11 cellular contexts compared by ENCODE assay signal in genomic region chr4:82423245-82424054, GRCh38. TPM values are rescaled to one million over a fixed set of nuclear protein-coding genes. Genes with fewer than 3 reads are reported as not detected.
DNase-seq lines count a peak whose midpoint lies in the region; ATAC-seq and TF ChIP-seq lines count a peak whose summit lies in the region.
"Had no signal": no experiment of that assay in that cellular context is flagged by ENCODE, and none has a peak within 500 bp of the region (broad histone marks: within the 10 kb centered on the region; RNA-seq: fewer than 3 reads in every experiment).

No MANE protein-coding gene starts in this region.

- TF ChIP-seq CTCF in smooth muscle cell (IDR thresholded peaks at IDR 0.05; ENCODE audit: borderline replicate concordance, insufficient read depth, poor library complexity, severe bottlenecking) = no peak

- peaks cover 27% of the 10 kb centered on the region for H3K4me1 ChIP-seq in endocrine pancreas (ENCODE audit: control insufficient read depth, insufficient read depth, low read length)
- peaks cover 29% of the 10 kb centered on the region for H3K4me1 ChIP-seq in smooth muscle cell (ENCODE audit: low read depth)

- H2AFZ ChIP-seq in smooth muscle cell (ENCODE audit: low read depth) = no peak overlapping the region

- H3K9ac ChIP-seq in endocrine pancreas (ENCODE audit: control insufficient read depth, insufficient read depth, low read length) = no peak overlapping the region
- no peak overlapping the region for H3K9ac ChIP-seq in smooth muscle cell (ENCODE audit: low read depth)

- peaks cover 47% of the 10 kb centered on the region for H3K4me1 Mint-ChIP-seq in activated T-cell treated with anti-CD3 and anti-CD28 coated beads, Interleukin-2, amount 50 U/mL, for 24 hours (ENCODE audit: low read depth)

- ATAC-seq in GM18858 (IDR thresholded peaks at IDR 0.05; ENCODE audit: unreplicated experiment) = no peak

- no peaks in the 10 kb centered on the region for H3K27me3 ChIP-seq in endocrine pancreas (ENCODE audit: control insufficient read depth, insufficient read depth, low read length)
- H3K27me3 ChIP-seq in smooth muscle cell (ENCODE audit: low read depth) = no peaks in the 10 kb centered on the region
- H3K27me3 ChIP-seq: upper lobe of left lung had no signal

- no peak for DNase-seq in activated T-cell treated with anti-CD3 and anti-CD28 coated beads, Interleukin-2, amount 50 U/mL, for 24 hours
- no peak for DNase-seq in activated T-cell treated with anti-CD3 and anti-CD28 coated beads for 4 hours
- peak; percentile 42 for DNase-seq in NCI-H82 (lab: John Stamatoyannopoulos, UW)
- DNase-seq in smooth muscle cell (lab: John Stamatoyannopoulos, UW; ENCODE audit: unreplicated experiment) = no peak
- DNase-seq in pons (ENCODE audit: low spot score) = no peak
- no peak for DNase-seq in NCI-H2107 (lab: John Stamatoyannopoulos, UW)
- DNase-seq: amygdala; stimulated activated CD4-positive, alpha-beta T cell treated with anti-CD3 and anti-CD28 coated beads, Interleukin-1b, Interleukin-23, amount 100 ng/mL, for 48 hours; upper lobe of left lung had no signal

- H3K79me2 ChIP-seq in smooth muscle cell (ENCODE audit: low read depth) = peaks cover 38% of the 10 kb centered on the region

- H4K20me1 ChIP-seq in smooth muscle cell (ENCODE audit: low read depth) = peaks cover 69% of the 10 kb centered on the region

- H3F3A ChIP-seq in smooth muscle cell (ENCODE audit: low read depth) = peaks cover 60% of the 10 kb centered on the region

- H3K36me3 Mint-ChIP-seq in activated T-cell treated with anti-CD3 and anti-CD28 coated beads, Interleukin-2, amount 50 U/mL, for 24 hours (ENCODE audit: low read depth) = peaks cover 64% of the 10 kb centered on the region

- H3K4me3 ChIP-seq in endocrine pancreas (ENCODE audit: control insufficient read depth, insufficient read depth, low read length) = peak overlapping the region; percentile 1
- no peak overlapping the region for H3K4me3 ChIP-seq in smooth muscle cell
- H3K4me3 ChIP-seq: upper lobe of left lung had no signal

- H3K4me3 Mint-ChIP-seq in activated T-cell treated with anti-CD3 and anti-CD28 coated beads, Interleukin-2, amount 50 U/mL, for 24 hours = peak overlapping the region; percentile 20

- H3K4me2 ChIP-seq in smooth muscle cell = no peak overlapping the region

- no peaks in the 10 kb centered on the region for H3K9me3 Mint-ChIP-seq in activated T-cell treated with anti-CD3 and anti-CD28 coated beads, Interleukin-2, amount 50 U/mL, for 24 hours

- H3K9me3 ChIP-seq in endocrine pancreas (ENCODE audit: control insufficient read depth, low read length) = no peaks in the 10 kb centered on the region
- H3K9me3 ChIP-seq in smooth muscle cell (replicated peaks; ENCODE audit: low read depth) = no peaks in the 10 kb centered on the region
- H3K9me3 ChIP-seq: upper lobe of left lung had no signal

- 89% methylated on average over 7 of the region's 7 CpGs for WGBS in smooth muscle cell (ENCODE audit: low lambda C conversion rate)

- H3K36me3 ChIP-seq in endocrine pancreas (ENCODE audit: control insufficient read depth, insufficient read depth, low read length) (no peaks in the 10 kb centered on the region), smooth muscle cell (ENCODE audit: low read depth) (peaks cover 25% of the 10 kb centered on the region)

- H3K27me3 Mint-ChIP-seq in activated T-cell treated with anti-CD3 and anti-CD28 coated beads, Interleukin-2, amount 50 U/mL, for 24 hours = no peaks in the 10 kb centered on the region

- peak overlapping the region; percentile 53 for H3K27ac ChIP-seq in smooth muscle cell (ENCODE audit: low read depth)
- H3K27ac ChIP-seq: upper lobe of left lung had no signal

- H3K27ac Mint-ChIP-seq in activated T-cell treated with anti-CD3 and anti-CD28 coated beads, Interleukin-2, amount 50 U/mL, for 24 hours = peak overlapping the region; percentile 88

RNA-seq across cellular contexts. Expression of gene HNRNPDL, which starts 6.8 kb away (rescaled TPM):
- total RNA-seq in smooth muscle cell = 279 and 283 TPM in 2 replicates
- 144 and 169 TPM in 2 replicates for polyA plus RNA-seq in smooth muscle cell

RNA-seq across cellular contexts. Expression of gene ENOPH1, which starts 6.9 kb away (rescaled TPM):
- total RNA-seq in smooth muscle cell = 39.1 and 54.5 TPM in 2 replicates
- 27.4 and 36.2 TPM in 2 replicates for polyA plus RNA-seq in smooth muscle cell

RNA-seq across cellular contexts. Expression of gene HNRNPD, which starts 49.7 kb away (rescaled TPM):
- total RNA-seq in smooth muscle cell = 58.7 and 59.2 TPM in 2 replicates
- 162 and 207 TPM in 2 replicates for polyA plus RNA-seq in smooth muscle cell
